In the genomic region with DNA sequence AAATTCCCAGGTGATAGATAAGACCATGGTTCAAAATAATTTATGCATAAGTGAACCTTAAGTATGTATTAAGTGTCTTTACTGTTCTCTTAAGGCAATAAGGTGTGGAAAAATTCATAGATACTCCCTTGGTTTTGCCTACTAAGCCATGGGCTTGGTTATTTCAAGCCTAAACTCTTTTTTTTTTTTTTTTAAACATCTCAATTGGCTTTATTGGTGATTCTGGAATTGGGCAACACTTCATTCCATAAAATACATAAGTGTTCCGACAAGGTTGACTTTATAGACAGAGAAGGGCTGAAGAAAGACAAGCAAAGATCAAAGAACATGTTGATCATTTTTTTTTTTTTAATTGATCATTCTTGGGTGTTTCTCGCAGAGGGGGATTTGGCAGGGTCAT, we compare ENCODE assay signal across 23 cellular contexts.
"Had no signal": no experiment of that assay in that cellular context is flagged by ENCODE, and none has a peak within 500 bp of the region (broad histone marks: within the 10 kb centered on the region; RNA-seq: fewer than 3 reads in every experiment).

No MANE protein-coding gene starts in this region.

- H3K4me3 Mint-ChIP-seq: nephron, neural progenitor cell had no signal

- H3K4me1 ChIP-seq: neural progenitor cell, parathyroid adenoma, sigmoid colon, spleen had no signal

- H3K4me2 ChIP-seq: hepatocyte, neural progenitor cell had no signal

- H3K79me2 ChIP-seq: hepatocyte had no signal

- FAIRE-seq: colon, kidney had no signal

- DNase-seq: caudate nucleus; dorsolateral prefrontal cortex; effector CD4-positive, alpha-beta T cell; foreskin fibroblast; gastrocnemius medialis; heart left ventricle; kidney; mammary epithelial cell; sigmoid colon; spleen; stimulated activated naive CD4-positive, alpha-beta T cell treated with Interleukin-2 at 50 U/mL for 16 hours; stomach; thyroid gland; trophoblast cell had no signal

- H3K27ac Mint-ChIP-seq: nephron, neural progenitor cell, progenitor cell of endocrine pancreas had no signal

- H3K4me1 Mint-ChIP-seq: nephron, neural progenitor cell had no signal

- H3K27me3 ChIP-seq: dorsolateral prefrontal cortex, gastrocnemius medialis, heart left ventricle, hepatocyte, neural progenitor cell, sigmoid colon, spleen, stomach, thyroid gland had no signal

- H3K27me3 Mint-ChIP-seq: progenitor cell of endocrine pancreas had no signal

- H3K27ac ChIP-seq: dorsolateral prefrontal cortex, epithelial cell of prostate, gastrocnemius medialis, heart left ventricle, hepatocyte, neural progenitor cell, parathyroid adenoma, sigmoid colon, spleen, stomach, thyroid gland had no signal

- H3K4me3 ChIP-seq: dorsolateral prefrontal cortex, gastrocnemius medialis, heart left ventricle, hepatocyte, neural progenitor cell, sigmoid colon, spleen, stomach, thyroid gland had no signal

- H2AFZ ChIP-seq: hepatocyte, neural progenitor cell, parathyroid adenoma had no signal

- H3K9ac ChIP-seq: neural progenitor cell, parathyroid adenoma had no signal

- ATAC-seq: esophagus mucosa, gastrocnemius medialis, heart left ventricle, left lobe of liver had no signal

- H3K9me3 ChIP-seq: gastrocnemius medialis, heart left ventricle, sigmoid colon, spleen, stomach, thyroid gland had no signal
